ENCODE assay signal across 8 cellular contexts in genomic region chr2:186460465-186460864, GRCh38. TPM values are rescaled to one million over a fixed set of nuclear protein-coding genes. Genes with fewer than 3 reads are reported as not detected.
DNase-seq lines count a peak whose midpoint lies in the region; ATAC-seq, FAIRE-seq and TF ChIP-seq lines count a peak whose summit lies in the region.

No MANE protein-coding gene starts in this region.

- ATAC-seq in left cardiac atrium (no peak), HG03097 (IDR thresholded peaks at IDR 0.05; ENCODE audit: low FRiP score, unreplicated experiment) (peak; percentile 51)

- H3K9ac ChIP-seq in kidney (ENCODE audit: low read length in 2 of 2): no peak overlapping the region

- DNase-seq in left ventricle myocardium inferior (no peak), left cardiac atrium (no peak), RPMI7951 (ENCODE audit: low read depth) (peak; percentile 15), kidney (no peak), CD1c-positive myeloid dendritic cell (ENCODE audit: extremely low spot score) (no peak), medulla oblongata (ENCODE audit: extremely low spot score) (no peak)
- no peak for DNase-seq in activated CD4-positive, alpha-beta T cell treated with anti-CD3 and anti-CD28 coated beads for 48 hours

- TF ChIP-seq CTCF in left ventricle myocardium inferior (IDR thresholded peaks at IDR 0.05; ENCODE audit: borderline replicate concordance): peak; percentile 45
- peak; percentile 17 for TF ChIP-seq CTCF in kidney (IDR thresholded peaks at IDR 0.05; ENCODE audit: borderline replicate concordance, extremely low read depth, insufficient read depth)

- FAIRE-seq in kidney (lab: Jason Lieb, UNC): peak; percentile 32

- H3K4me3 ChIP-seq in left ventricle myocardium inferior (no peak overlapping the region), kidney (ENCODE audit: low read length in 2 of 2) (no peak overlapping the region)

- H3K4me1 ChIP-seq in left ventricle myocardium inferior: no peaks in the 10 kb centered on the region
- no peaks in the 10 kb centered on the region for H3K4me1 ChIP-seq in kidney (ENCODE audit: control insufficient read depth in 1 of 2, insufficient read depth in 1 of 2, low read depth in 1 of 2, low read length in 2 of 2)

- no peak overlapping the region for H3K27ac ChIP-seq in left ventricle myocardium inferior (replicated peaks)
- no peak overlapping the region for H3K27ac ChIP-seq in kidney (ENCODE audit: low read depth in 2 of 2, low read length in 2 of 2)

- H3K9me3 ChIP-seq in left ventricle myocardium inferior (replicated peaks) (no peaks in the 10 kb centered on the region), kidney (ENCODE audit: control insufficient read depth in 1 of 2, low read length in 2 of 2) (no peaks in the 10 kb centered on the region)

- H3K27me3 ChIP-seq in left ventricle myocardium inferior (ENCODE audit: low read depth): no peaks in the 10 kb centered on the region

- intact Hi-C loops in left ventricle myocardium inferior (cut with micrococcal nuclease): no loop called here
- intact Hi-C loops in left cardiac atrium (cut with DNase I): no loop called here
- intact Hi-C loops in kidney (cut with DNase I): no loop called here

- H3K36me3 ChIP-seq in left ventricle myocardium inferior (peaks cover 4% of the 10 kb centered on the region), kidney (ENCODE audit: control insufficient read depth in 1 of 2, insufficient read depth in 2 of 2, low read length in 2 of 2) (no peaks in the 10 kb centered on the region)

RNA-seq across cellular contexts. Expression of gene ZC3H15, which starts 25.6 kb away (rescaled TPM):
- total RNA-seq in left ventricle myocardium inferior (30.5 TPM), left cardiac atrium (10 to 100 TPM; 30.2 to 43.3 TPM), kidney (45.3 TPM)
- 97.4 and 121 TPM in 2 replicates for total RNA-seq in RPMI7951 (2014; rRNA removed; shearing (Covaris generic))
- 51.5 TPM for polyA plus RNA-seq in kidney (ENCODE audit: insufficient read depth, low read depth, low replicate concordance)
